In the genomic region with DNA sequence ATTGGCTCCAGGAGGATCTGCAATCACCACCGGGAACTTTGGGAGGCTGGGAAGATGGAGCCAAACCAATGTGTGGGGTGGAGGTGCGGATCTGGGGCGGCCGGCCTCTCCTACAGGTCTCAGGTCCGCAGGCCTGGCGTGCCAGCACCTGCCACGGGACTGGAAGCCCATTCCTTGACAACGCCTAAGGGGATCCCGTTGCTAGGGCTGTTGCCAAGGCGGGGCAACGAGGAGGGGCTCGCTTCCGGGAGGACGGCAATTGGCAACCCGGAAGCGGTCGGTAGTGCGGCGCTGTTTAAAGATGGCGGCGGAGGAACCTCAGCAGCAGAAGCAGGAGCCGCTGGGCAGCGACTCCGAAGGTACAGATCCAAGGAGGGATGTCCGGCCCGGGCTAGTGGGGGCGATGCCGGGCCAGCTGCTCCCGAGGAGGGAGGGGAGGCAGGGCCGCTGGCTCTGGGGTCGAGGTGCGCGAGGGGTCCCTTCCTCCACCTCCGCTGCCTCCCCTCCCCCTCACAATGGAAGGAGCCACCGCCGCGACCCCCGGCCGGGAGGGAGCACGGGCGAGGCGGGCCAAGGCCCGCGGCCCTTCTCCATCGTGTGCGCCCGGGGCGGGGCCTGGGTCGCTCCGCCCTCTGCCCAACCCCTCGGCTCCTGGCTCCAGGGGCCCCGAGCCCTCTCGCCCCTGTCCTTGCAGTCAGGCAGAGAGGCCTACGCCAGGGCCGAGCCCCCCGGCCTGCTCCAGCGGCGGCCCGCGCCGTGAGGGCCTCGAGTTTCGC, we compare ENCODE assay signal across 1 cellular context.
A peak's percentile ranks its signal among the peaks of the same experiment; 100 is the strongest.
TF ChIP-seq lines count a peak whose summit lies in the region.

Gene OTUB1, plus strand, starts transcription at position 283 of the 776 bp plus-strand sequence. Its CDS starts 19 bp downstream, at position 302.

TF ChIP-seq in HEK293, 187 proteins besides CTCF, POLR2A, EP300 and RAD21 (continued from another document and continues in another):
- TF ChIP-seq ZNF580 (tag by site-specific recombination; IDR thresholded peaks at IDR 0.05) (peak; percentile 36; the same call in 1 of the 2 replicates), YY2 (tag by site-specific recombination; IDR thresholded peaks at IDR 0.05) (peak; percentile 94), YY1 (tag by site-specific recombination; IDR thresholded peaks at IDR 0.05) (peak; percentile 90), ZNF311 (tag by site-specific recombination; IDR thresholded peaks at IDR 0.05; ENCODE audit: borderline replicate concordance) (no peak), SCRT2 (tag by site-specific recombination; IDR thresholded peaks at IDR 0.05) (peak; percentile 89), OSR2 (tag by site-specific recombination; IDR thresholded peaks at IDR 0.05) (peak; percentile 63), ZNF610 (tag by site-specific recombination; IDR thresholded peaks at IDR 0.05; ENCODE audit: borderline replicate concordance) (peak; percentile 50; the same call in 1 of the 2 replicates), ZNF560 (tag by site-specific recombination; IDR thresholded peaks at IDR 0.05; ENCODE audit: borderline replicate concordance) (no peak), ZFP69B (tag by site-specific recombination; IDR thresholded peaks at IDR 0.05) (peak; percentile 45), KLF8 (tag by site-specific recombination; IDR thresholded peaks at IDR 0.05) (peak; percentile 90), ZNF391 (tag by site-specific recombination; IDR thresholded peaks at IDR 0.05; ENCODE audit: borderline replicate concordance, low read depth) (peak; percentile 72; the same call in 1 of the 2 replicates), KLF16 (tag by site-specific recombination; IDR thresholded peaks at IDR 0.05) (peak; percentile 84), ZBTB17 (tag by site-specific recombination; IDR thresholded peaks at IDR 0.05) (peak; percentile 81), ZBTB20 (tag by site-specific recombination; IDR thresholded peaks at IDR 0.05) (peak; percentile 64; the same call in 1 of the 2 replicates), ZNF157 (tag by site-specific recombination; IDR thresholded peaks at IDR 0.05) (no peak), GLIS1 (tag by site-specific recombination; IDR thresholded peaks at IDR 0.05) (peak; percentile 51; the same call in 1 of the 2 replicates), SP3 (tag by site-specific recombination; IDR thresholded peaks at IDR 0.05) (peak; percentile 88), ZNF37A (tag by site-specific recombination; IDR thresholded peaks at IDR 0.05) (no peak), ZNF600 (tag by site-specific recombination; IDR thresholded peaks at IDR 0.05) (peak; percentile 98), ZNF24 (tag by site-specific recombination; IDR thresholded peaks at IDR 0.05) (0 out of 2 replicates have a peak, but pooled peaks have one; percentile 53), ZBTB44 (tag by site-specific recombination; IDR thresholded peaks at IDR 0.05) (peak; percentile 3; the same call in 1 of the 2 replicates), WT1 (tag by site-specific recombination; IDR thresholded peaks at IDR 0.05) (0 out of 2 replicates have a peak, but pooled peaks have one; percentile 17), ZNF670 (tag by site-specific recombination; IDR thresholded peaks at IDR 0.05; ENCODE audit: low read depth) (no peak), SP7 (tag by site-specific recombination; IDR thresholded peaks at IDR 0.05) (peak; percentile 64), ZNF121 (tag by site-specific recombination; IDR thresholded peaks at IDR 0.05) (0 out of 2 replicates have a peak, but pooled peaks have one; percentile 35), ZNF514 (tag by site-specific recombination; IDR thresholded peaks at IDR 0.05) (no peak), ZNF768 (tag by site-specific recombination; IDR thresholded peaks at IDR 0.05) (no peak), ZBTB7A (tag by site-specific recombination; IDR thresholded peaks at IDR 0.05; ENCODE audit: low read depth) (peak; percentile 75; the same call in 1 of the 2 replicates), ZFHX2 (tag by site-specific recombination; conservative IDR thresholded peaks at IDR 0.05) (0 out of 2 replicates have a peak, but pooled peaks have one; percentile 5), ZXDB (tag by site-specific recombination; IDR thresholded peaks at IDR 0.05) (peak; percentile 75), SCRT1 (tag by site-specific recombination; IDR thresholded peaks at IDR 0.05; ENCODE audit: borderline replicate concordance) (no peak), GLIS2 (tag by site-specific recombination; IDR thresholded peaks at IDR 0.05) (peak; percentile 60)
- TF ChIP-seq, protein P1, sequence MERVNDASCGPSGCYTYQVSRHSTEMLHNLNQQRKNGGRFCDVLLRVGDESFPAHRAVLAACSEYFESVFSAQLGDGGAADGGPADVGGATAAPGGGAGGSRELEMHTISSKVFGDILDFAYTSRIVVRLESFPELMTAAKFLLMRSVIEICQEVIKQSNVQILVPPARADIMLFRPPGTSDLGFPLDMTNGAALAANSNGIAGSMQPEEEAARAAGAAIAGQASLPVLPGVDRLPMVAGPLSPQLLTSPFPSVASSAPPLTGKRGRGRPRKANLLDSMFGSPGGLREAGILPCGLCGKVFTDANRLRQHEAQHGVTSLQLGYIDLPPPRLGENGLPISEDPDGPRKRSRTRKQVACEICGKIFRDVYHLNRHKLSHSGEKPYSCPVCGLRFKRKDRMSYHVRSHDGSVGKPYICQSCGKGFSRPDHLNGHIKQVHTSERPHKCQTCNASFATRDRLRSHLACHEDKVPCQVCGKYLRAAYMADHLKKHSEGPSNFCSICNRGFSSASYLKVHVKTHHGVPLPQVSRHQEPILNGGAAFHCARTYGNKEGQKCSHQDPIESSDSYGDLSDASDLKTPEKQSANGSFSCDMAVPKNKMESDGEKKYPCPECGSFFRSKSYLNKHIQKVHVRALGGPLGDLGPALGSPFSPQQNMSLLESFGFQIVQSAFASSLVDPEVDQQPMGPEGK (tag by site-specific recombination; IDR thresholded peaks at IDR 0.05): peak; percentile 60
- TF ChIP-seq, protein P2, sequence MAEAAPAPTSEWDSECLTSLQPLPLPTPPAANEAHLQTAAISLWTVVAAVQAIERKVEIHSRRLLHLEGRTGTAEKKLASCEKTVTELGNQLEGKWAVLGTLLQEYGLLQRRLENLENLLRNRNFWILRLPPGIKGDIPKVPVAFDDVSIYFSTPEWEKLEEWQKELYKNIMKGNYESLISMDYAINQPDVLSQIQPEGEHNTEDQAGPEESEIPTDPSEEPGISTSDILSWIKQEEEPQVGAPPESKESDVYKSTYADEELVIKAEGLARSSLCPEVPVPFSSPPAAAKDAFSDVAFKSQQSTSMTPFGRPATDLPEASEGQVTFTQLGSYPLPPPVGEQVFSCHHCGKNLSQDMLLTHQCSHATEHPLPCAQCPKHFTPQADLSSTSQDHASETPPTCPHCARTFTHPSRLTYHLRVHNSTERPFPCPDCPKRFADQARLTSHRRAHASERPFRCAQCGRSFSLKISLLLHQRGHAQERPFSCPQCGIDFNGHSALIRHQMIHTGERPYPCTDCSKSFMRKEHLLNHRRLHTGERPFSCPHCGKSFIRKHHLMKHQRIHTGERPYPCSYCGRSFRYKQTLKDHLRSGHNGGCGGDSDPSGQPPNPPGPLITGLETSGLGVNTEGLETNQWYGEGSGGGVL (tag by site-specific recombination; IDR thresholded peaks at IDR 0.05): peak; percentile 17; the same call in 1 of the 2 replicates
- TF ChIP-seq, protein P3, sequence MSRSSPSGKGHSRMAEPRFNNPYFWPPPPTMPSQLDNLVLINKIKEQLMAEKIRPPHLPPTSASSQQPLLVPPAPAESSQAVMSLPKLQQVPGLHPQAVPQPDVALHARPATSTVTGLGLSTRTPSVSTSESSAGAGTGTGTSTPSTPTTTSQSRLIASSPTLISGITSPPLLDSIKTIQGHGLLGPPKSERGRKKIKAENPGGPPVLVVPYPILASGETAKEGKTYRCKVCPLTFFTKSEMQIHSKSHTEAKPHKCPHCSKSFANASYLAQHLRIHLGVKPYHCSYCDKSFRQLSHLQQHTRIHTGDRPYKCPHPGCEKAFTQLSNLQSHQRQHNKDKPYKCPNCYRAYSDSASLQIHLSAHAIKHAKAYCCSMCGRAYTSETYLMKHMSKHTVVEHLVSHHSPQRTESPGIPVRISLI (tag by site-specific recombination; IDR thresholded peaks at IDR 0.05): no peak
- TF ChIP-seq, protein P4, sequence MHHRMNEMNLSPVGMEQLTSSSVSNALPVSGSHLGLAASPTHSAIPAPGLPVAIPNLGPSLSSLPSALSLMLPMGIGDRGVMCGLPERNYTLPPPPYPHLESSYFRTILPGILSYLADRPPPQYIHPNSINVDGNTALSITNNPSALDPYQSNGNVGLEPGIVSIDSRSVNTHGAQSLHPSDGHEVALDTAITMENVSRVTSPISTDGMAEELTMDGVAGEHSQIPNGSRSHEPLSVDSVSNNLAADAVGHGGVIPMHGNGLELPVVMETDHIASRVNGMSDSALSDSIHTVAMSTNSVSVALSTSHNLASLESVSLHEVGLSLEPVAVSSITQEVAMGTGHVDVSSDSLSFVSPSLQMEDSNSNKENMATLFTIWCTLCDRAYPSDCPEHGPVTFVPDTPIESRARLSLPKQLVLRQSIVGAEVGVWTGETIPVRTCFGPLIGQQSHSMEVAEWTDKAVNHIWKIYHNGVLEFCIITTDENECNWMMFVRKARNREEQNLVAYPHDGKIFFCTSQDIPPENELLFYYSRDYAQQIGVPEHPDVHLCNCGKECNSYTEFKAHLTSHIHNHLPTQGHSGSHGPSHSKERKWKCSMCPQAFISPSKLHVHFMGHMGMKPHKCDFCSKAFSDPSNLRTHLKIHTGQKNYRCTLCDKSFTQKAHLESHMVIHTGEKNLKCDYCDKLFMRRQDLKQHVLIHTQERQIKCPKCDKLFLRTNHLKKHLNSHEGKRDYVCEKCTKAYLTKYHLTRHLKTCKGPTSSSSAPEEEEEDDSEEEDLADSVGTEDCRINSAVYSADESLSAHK (tag by site-specific recombination; IDR thresholded peaks at IDR 0.05): peak; percentile 23; the same call in 1 of the 2 replicates
- TF ChIP-seq, protein P5, sequence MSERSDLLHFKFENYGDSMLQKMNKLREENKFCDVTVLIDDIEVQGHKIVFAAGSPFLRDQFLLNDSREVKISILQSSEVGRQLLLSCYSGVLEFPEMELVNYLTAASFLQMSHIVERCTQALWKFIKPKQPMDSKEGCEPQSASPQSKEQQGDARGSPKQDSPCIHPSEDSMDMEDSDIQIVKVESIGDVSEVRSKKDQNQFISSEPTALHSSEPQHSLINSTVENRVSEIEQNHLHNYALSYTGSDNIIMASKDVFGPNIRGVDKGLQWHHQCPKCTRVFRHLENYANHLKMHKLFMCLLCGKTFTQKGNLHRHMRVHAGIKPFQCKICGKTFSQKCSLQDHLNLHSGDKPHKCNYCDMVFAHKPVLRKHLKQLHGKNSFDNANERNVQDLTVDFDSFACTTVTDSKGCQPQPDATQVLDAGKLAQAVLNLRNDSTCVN (tag by site-specific recombination; optimal IDR thresholded peaks at IDR 0.05): peak; percentile 68
- TF ChIP-seq, protein P6, sequence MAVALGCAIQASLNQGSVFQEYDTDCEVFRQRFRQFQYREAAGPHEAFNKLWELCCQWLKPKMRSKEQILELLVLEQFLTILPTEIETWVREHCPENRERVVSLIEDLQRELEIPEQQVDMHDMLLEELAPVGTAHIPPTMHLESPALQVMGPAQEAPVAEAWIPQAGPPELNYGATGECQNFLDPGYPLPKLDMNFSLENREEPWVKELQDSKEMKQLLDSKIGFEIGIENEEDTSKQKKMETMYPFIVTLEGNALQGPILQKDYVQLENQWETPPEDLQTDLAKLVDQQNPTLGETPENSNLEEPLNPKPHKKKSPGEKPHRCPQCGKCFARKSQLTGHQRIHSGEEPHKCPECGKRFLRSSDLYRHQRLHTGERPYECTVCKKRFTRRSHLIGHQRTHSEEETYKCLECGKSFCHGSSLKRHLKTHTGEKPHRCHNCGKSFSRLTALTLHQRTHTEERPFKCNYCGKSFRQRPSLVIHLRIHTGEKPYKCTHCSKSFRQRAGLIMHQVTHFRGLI (tag by site-specific recombination; IDR thresholded peaks at IDR 0.05): peak; percentile 25; the same call in 1 of the 2 replicates
- TF ChIP-seq, protein P7, sequence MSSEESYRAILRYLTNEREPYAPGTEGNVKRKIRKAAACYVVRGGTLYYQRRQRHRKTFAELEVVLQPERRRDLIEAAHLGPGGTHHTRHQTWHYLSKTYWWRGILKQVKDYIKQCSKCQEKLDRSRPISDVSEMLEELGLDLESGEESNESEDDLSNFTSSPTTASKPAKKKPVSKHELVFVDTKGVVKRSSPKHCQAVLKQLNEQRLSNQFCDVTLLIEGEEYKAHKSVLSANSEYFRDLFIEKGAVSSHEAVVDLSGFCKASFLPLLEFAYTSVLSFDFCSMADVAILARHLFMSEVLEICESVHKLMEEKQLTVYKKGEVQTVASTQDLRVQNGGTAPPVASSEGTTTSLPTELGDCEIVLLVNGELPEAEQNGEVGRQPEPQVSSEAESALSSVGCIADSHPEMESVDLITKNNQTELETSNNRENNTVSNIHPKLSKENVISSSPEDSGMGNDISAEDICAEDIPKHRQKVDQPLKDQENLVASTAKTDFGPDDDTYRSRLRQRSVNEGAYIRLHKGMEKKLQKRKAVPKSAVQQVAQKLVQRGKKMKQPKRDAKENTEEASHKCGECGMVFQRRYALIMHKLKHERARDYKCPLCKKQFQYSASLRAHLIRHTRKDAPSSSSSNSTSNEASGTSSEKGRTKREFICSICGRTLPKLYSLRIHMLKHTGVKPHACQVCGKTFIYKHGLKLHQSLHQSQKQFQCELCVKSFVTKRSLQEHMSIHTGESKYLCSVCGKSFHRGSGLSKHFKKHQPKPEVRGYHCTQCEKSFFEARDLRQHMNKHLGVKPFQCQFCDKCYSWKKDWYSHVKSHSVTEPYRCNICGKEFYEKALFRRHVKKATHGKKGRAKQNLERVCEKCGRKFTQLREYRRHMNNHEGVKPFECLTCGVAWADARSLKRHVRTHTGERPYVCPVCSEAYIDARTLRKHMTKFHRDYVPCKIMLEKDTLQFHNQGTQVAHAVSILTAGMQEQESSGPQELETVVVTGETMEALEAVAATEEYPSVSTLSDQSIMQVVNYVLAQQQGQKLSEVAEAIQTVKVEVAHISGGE (tag by site-specific recombination; conservative IDR thresholded peaks at IDR 0.05; ENCODE audit: low read depth): peak; percentile 88
- TF ChIP-seq, protein P8, sequence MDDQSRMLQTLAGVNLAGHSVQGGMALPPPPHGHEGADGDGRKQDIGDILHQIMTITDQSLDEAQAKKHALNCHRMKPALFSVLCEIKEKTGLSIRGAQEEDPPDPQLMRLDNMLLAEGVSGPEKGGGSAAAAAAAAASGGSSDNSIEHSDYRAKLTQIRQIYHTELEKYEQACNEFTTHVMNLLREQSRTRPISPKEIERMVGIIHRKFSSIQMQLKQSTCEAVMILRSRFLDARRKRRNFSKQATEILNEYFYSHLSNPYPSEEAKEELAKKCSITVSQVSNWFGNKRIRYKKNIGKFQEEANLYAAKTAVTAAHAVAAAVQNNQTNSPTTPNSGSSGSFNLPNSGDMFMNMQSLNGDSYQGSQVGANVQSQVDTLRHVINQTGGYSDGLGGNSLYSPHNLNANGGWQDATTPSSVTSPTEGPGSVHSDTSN (CRISPR knock-in tag; IDR thresholded peaks at IDR 0.05): no peak
